Comparison of ENCODE assay signal across 1 cellular context in genomic region chr15:84653910-84654688, GRCh38.
TF ChIP-seq lines count a peak whose summit lies in the region.

WDR73 (minus strand) TSS chr15:84654283; CDS start chr15:84654274, 9 bp downstream.

TF ChIP-seq in K562, 482 proteins besides CTCF, POLR2A, EP300 and RAD21 (continued from another document and continues in another):
- TF ChIP-seq ZC3H4 (CRISPR knock-in tag; IDR thresholded peaks at IDR 0.05; ENCODE audit: borderline replicate concordance) (no peak), TEAD4 (IDR thresholded peaks at IDR 0.05; ENCODE audit: low read length) (0 out of 2 replicates have a peak, but pooled peaks have one; percentile 13), TEAD4 (CRISPR knock-in tag; IDR thresholded peaks at IDR 0.05; ENCODE audit: borderline replicate concordance) (no peak), ELF1 (tag; IDR thresholded peaks at IDR 0.05) (peak; percentile 91), MTA2 (IDR thresholded peaks at IDR 0.05; ENCODE audit: low read depth) (no peak), SMAD3 (CRISPR knock-in tag; conservative IDR thresholded peaks at IDR 0.05) (0 out of 2 replicates have a peak, but pooled peaks have one; percentile 27), PHF20 (IDR thresholded peaks at IDR 0.05; ENCODE audit: partially characterized antibody) (peak; percentile 94), NR2C2 (CRISPR knock-in tag; IDR thresholded peaks at IDR 0.05) (peak; percentile 50; the same call in 1 of the 2 replicates), NR2C2 (tag; IDR thresholded peaks at IDR 0.05) (no peak; the same call in 1 of the 2 replicates), GABPA (tag; conservative IDR thresholded peaks at IDR 0.05; ENCODE audit: low read depth) (peak; percentile 95), SPI1 (IDR thresholded peaks at IDR 0.05; ENCODE audit: borderline replicate concordance, low read depth, low read length) (peak; percentile 75; the same call in 1 of the 2 replicates), KDM4B (IDR thresholded peaks at IDR 0.05; ENCODE audit: borderline replicate concordance in 2 of 2, low read depth in 1 of 2) (peak in 1 of 2 experiments; percentile 53; a peak in 1 of 4 replicates), SUPT5H (IDR thresholded peaks at IDR 0.05) (peak; percentile 74), XRCC3 (IDR thresholded peaks at IDR 0.05) (no peak), RFX5 (IDR thresholded peaks at IDR 0.05; ENCODE audit: low read depth, low read length) (no peak), POLR2B (IDR thresholded peaks at IDR 0.05; ENCODE audit: low read depth, partially characterized antibody) (peak; percentile 58), POLR2G (IDR thresholded peaks at IDR 0.05; ENCODE audit: low read depth, low read length) (peak; percentile 94), LCOR (CRISPR knock-in tag; IDR thresholded peaks at IDR 0.05) (peak; percentile 72), CREB1 (IDR thresholded peaks at IDR 0.05) (no peak), CREB1 (CRISPR knock-in tag; IDR thresholded peaks at IDR 0.05) (peak; percentile 52; the same call in 1 of the 2 replicates), GTF3C2 (IDR thresholded peaks at IDR 0.05; ENCODE audit: borderline replicate concordance, extremely low read depth, insufficient read length) (no peak), ARID1B (IDR thresholded peaks at IDR 0.05) (no peak), NEUROD1 (IDR thresholded peaks at IDR 0.05; ENCODE audit: borderline replicate concordance, low read depth, low read length, partially characterized antibody) (peak; percentile 79), MYNN (IDR thresholded peaks at IDR 0.05) (peak; percentile 17; the same call in 1 of the 2 replicates), MYNN (CRISPR knock-in tag; IDR thresholded peaks at IDR 0.05) (no peak), NCOR1 (IDR thresholded peaks at IDR 0.05) (no peak), ZBTB33 (CRISPR knock-in tag; IDR thresholded peaks at IDR 0.05) (peak; percentile 67; the same call in 1 of the 2 replicates), MCM5 (IDR thresholded peaks at IDR 0.05; ENCODE audit: low read depth) (no peak), ZNF830 (CRISPR knock-in tag; IDR thresholded peaks at IDR 0.05) (0 out of 2 replicates have a peak, but pooled peaks have one; percentile 3), YY1 (IDR thresholded peaks at IDR 0.05; ENCODE audit: borderline replicate concordance in 1 of 3, control insufficient read depth in 1 of 3, extremely low read depth in 1 of 3, insufficient read depth in 3 of 3, insufficient read length in 1 of 3, insufficient replicate concordance in 2 of 3, low read depth in 1 of 3, low read length in 2 of 3) (peak in 2 of 3 experiments; percentile 59 to 63), JUN (IDR thresholded peaks at IDR 0.05; ENCODE audit: borderline replicate concordance, low read depth, low read length) (no peak), JUN (CRISPR knock-in tag; IDR thresholded peaks at IDR 0.05; ENCODE audit: borderline replicate concordance) (peak; percentile 76; the same call in 1 of the 2 replicates), KAT7 (CRISPR knock-in tag; IDR thresholded peaks at IDR 0.05; ENCODE audit: borderline replicate concordance) (0 out of 2 replicates have a peak, but pooled peaks have one; percentile 78), MXI1 (IDR thresholded peaks at IDR 0.05; ENCODE audit: low read depth, low read length) (peak; percentile 91), TAF7 (tag; IDR thresholded peaks at IDR 0.05) (0 out of 2 replicates have a peak, but pooled peaks have one; percentile 29), ZSCAN29 (IDR thresholded peaks at IDR 0.05) (0 out of 2 replicates have a peak, but pooled peaks have one; percentile 51), C11orf30 (IDR thresholded peaks at IDR 0.05; ENCODE audit: low read depth) (peak; percentile 76), POLR2AphosphoS5 (IDR thresholded peaks at IDR 0.05; ENCODE audit: control insufficient read depth, insufficient read depth, low read depth, low read length) (peak; percentile 70; the same call in 1 of the 2 replicates), FOXK2 (conservative IDR thresholded peaks at IDR 0.05 in 1 of 2, IDR thresholded peaks at IDR 0.05 in 1 of 2; ENCODE audit: low read depth in 2 of 2) (peak in 1 of 2 experiments; percentile 63; a peak in 2 of 4 replicates)
- TF ChIP-seq, protein P1, sequence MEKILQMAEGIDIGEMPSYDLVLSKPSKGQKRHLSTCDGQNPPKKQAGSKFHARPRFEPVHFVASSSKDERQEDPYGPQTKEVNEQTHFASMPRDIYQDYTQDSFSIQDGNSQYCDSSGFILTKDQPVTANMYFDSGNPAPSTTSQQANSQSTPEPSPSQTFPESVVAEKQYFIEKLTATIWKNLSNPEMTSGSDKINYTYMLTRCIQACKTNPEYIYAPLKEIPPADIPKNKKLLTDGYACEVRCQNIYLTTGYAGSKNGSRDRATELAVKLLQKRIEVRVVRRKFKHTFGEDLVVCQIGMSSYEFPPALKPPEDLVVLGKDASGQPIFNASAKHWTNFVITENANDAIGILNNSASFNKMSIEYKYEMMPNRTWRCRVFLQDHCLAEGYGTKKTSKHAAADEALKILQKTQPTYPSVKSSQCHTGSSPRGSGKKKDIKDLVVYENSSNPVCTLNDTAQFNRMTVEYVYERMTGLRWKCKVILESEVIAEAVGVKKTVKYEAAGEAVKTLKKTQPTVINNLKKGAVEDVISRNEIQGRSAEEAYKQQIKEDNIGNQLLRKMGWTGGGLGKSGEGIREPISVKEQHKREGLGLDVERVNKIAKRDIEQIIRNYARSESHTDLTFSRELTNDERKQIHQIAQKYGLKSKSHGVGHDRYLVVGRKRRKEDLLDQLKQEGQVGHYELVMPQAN (IDR thresholded peaks at IDR 0.05; ENCODE audit: borderline replicate concordance) = peak; percentile 96
- TF ChIP-seq, protein P2, sequence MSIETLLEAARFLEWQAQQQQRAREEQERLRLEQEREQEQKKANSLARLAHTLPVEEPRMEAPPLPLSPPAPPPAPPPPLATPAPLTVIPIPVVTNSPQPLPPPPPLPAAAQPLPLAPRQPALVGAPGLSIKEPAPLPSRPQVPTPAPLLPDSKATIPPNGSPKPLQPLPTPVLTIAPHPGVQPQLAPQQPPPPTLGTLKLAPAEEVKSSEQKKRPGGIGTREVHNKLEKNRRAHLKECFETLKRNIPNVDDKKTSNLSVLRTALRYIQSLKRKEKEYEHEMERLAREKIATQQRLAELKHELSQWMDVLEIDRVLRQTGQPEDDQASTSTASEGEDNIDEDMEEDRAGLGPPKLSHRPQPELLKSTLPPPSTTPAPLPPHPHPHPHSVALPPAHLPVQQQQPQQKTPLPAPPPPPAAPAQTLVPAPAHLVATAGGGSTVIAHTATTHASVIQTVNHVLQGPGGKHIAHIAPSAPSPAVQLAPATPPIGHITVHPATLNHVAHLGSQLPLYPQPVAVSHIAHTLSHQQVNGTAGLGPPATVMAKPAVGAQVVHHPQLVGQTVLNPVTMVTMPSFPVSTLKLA (conservative IDR thresholded peaks at IDR 0.05) = peak; percentile 42 to 86; a peak in 3 of 4 replicates
- TF ChIP-seq, protein P3, sequence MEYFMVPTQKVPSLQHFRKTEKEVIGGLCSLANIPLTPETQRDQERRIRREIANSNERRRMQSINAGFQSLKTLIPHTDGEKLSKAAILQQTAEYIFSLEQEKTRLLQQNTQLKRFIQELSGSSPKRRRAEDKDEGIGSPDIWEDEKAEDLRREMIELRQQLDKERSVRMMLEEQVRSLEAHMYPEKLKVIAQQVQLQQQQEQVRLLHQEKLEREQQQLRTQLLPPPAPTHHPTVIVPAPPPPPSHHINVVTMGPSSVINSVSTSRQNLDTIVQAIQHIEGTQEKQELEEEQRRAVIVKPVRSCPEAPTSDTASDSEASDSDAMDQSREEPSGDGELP (CRISPR knock-in tag; IDR thresholded peaks at IDR 0.05; ENCODE audit: borderline replicate concordance) = peak; percentile 79
- TF ChIP-seq, protein P4, sequence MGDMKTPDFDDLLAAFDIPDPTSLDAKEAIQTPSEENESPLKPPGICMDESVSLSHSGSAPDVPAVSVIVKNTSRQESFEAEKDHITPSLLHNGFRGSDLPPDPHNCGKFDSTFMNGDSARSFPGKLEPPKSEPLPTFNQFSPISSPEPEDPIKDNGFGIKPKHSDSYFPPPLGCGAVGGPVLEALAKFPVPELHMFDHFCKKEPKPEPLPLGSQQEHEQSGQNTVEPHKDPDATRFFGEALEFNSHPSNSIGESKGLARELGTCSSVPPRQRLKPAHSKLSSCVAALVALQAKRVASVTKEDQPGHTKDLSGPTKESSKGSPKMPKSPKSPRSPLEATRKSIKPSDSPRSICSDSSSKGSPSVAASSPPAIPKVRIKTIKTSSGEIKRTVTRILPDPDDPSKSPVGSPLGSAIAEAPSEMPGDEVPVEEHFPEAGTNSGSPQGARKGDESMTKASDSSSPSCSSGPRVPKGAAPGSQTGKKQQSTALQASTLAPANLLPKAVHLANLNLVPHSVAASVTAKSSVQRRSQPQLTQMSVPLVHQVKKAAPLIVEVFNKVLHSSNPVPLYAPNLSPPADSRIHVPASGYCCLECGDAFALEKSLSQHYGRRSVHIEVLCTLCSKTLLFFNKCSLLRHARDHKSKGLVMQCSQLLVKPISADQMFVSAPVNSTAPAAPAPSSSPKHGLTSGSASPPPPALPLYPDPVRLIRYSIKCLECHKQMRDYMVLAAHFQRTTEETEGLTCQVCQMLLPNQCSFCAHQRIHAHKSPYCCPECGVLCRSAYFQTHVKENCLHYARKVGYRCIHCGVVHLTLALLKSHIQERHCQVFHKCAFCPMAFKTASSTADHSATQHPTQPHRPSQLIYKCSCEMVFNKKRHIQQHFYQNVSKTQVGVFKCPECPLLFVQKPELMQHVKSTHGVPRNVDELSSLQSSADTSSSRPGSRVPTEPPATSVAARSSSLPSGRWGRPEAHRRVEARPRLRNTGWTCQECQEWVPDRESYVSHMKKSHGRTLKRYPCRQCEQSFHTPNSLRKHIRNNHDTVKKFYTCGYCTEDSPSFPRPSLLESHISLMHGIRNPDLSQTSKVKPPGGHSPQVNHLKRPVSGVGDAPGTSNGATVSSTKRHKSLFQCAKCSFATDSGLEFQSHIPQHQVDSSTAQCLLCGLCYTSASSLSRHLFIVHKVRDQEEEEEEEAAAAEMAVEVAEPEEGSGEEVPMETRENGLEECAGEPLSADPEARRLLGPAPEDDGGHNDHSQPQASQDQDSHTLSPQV (IDR thresholded peaks at IDR 0.05) = 0 out of 2 replicates have a peak, but pooled peaks have one; percentile 12
- TF ChIP-seq, protein P5, sequence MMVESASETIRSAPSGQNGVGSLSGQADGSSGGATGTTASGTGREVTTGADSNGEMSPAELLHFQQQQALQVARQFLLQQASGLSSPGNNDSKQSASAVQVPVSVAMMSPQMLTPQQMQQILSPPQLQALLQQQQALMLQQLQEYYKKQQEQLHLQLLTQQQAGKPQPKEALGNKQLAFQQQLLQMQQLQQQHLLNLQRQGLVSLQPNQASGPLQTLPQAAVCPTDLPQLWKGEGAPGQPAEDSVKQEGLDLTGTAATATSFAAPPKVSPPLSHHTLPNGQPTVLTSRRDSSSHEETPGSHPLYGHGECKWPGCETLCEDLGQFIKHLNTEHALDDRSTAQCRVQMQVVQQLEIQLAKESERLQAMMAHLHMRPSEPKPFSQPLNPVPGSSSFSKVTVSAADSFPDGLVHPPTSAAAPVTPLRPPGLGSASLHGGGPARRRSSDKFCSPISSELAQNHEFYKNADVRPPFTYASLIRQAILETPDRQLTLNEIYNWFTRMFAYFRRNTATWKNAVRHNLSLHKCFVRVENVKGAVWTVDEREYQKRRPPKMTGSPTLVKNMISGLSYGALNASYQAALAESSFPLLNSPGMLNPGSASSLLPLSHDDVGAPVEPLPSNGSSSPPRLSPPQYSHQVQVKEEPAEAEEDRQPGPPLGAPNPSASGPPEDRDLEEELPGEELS (CRISPR knock-in tag; IDR thresholded peaks at IDR 0.05; ENCODE audit: borderline replicate concordance) = peak; percentile 70; the same call in 1 of the 2 replicates
